Comparison of ENCODE assay signal across 9 cellular contexts in the genomic region with DNA sequence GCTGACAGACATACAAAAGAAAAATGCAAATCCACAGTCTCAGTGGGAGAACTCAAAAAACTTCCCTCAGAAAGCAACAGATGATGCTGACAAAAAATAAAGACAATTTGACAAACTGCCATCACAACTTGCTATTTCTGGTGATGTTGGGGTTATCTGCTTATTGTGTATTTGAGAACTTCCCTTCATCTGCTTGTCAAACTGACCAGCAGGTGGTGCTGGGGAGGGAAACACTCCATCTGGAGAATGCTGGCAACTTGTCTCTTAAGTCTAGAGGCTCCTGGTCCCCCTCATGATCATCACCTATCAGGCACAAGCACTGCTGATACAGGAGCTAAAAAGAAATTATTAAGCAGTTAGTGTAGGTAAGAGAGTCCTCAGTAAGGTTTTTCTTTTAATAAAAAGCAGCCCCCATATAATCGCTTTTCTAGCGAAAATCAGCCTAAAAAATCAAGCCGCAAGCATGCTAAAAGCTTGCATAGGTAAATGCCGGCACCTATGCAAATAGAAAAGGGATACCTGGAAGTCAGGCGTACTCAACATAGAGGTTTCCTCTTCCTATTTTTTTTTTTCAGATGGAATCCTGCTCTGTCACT. TPM values are rescaled to one million over a fixed set of nuclear protein-coding genes. Genes with fewer than 3 reads are reported as not detected.
DNase-seq lines count a peak whose midpoint lies in the region; FAIRE-seq and TF ChIP-seq lines count a peak whose summit lies in the region.
"Had no signal": no experiment of that assay in that cellular context is flagged by ENCODE, and none has a peak within 500 bp of the region (broad histone marks: within the 10 kb centered on the region; RNA-seq: fewer than 3 reads in every experiment).

No MANE protein-coding gene starts in this region.

- no peak overlapping the region for H3K23ac ChIP-seq in H9 (ENCODE audit: insufficient read length, low read depth, low read length)

- H2BK15ac ChIP-seq in H9 (ENCODE audit: low read depth, low read length) = no peak overlapping the region

- H2BK120ac ChIP-seq in H9 (ENCODE audit: low read depth, low read length, poor library complexity, severe bottlenecking) = no peak overlapping the region

- H3K4ac ChIP-seq in H9 (ENCODE audit: low read depth, low read length) = no peak overlapping the region

- peak; percentile 55 for TF ChIP-seq CTCF in D721Med (IDR thresholded peaks at IDR 0.05; ENCODE audit: insufficient read depth, missing control alignments)
- peak; percentile 77 for TF ChIP-seq CTCF in H9 (conservative IDR thresholded peaks at IDR 0.05)

- no peak overlapping the region for H3K14ac ChIP-seq in H9 (ENCODE audit: insufficient read depth, low read length)

- H4K8ac ChIP-seq in H9 (replicated peaks; ENCODE audit: insufficient read length, low read depth, low read length) = no peak overlapping the region

- H3K4me3 Mint-ChIP-seq in H9 = peak overlapping the region in 1 of 2 experiments; percentile 27; a peak in 1 of 5 replicates

- H3K27me3 Mint-ChIP-seq in H9 (ENCODE audit: low read depth) = peaks cover 9% of the 10 kb centered on the region

- H3K9ac ChIP-seq in H9 (ENCODE audit: extremely low read depth, insufficient read length, low read length) = no peak overlapping the region

- H3K4me1 ChIP-seq in H9 (ENCODE audit: insufficient read depth, low read length) = peaks cover 4% of the 10 kb centered on the region; the same call in 1 of the 2 replicates

- H4K91ac ChIP-seq in H9 (ENCODE audit: insufficient read length, low read depth, low read length) = no peak overlapping the region

- H2BK20ac ChIP-seq in H9 (ENCODE audit: low read depth, low read length, poor library complexity, severe bottlenecking) = no peak overlapping the region

- H3K79me1 ChIP-seq in H9 (ENCODE audit: insufficient read depth, low read depth, low read length, poor library complexity, severe bottlenecking) = no peaks in the 10 kb centered on the region

- no peak overlapping the region; a peak in 1 of 7 replicates for H3K27ac Mint-ChIP-seq in H9

- H3K27ac ChIP-seq in H9 (ENCODE audit: insufficient read length, low read depth, low read length) = no peak overlapping the region

- H3K36me3 Mint-ChIP-seq in H9 (ENCODE audit: insufficient read depth in 1 of 3, low read depth in 3 of 3) = peaks cover 0 to 5% (median 0%) of the 10 kb centered on the region in 3 experiments; a peak in 2 of 7 replicates

- H2BK5ac ChIP-seq in H9 (ENCODE audit: insufficient read length, low read length) = no peak overlapping the region

- no peak for FAIRE-seq in D721Med (lab: Jason Lieb, UNC)
- FAIRE-seq in urothelium cell line (lab: Jason Lieb, UNC) = no peak

- no peak overlapping the region for H4K5ac ChIP-seq in H9 (ENCODE audit: insufficient read length, low read depth, low read length)

- no peak for DNase-seq in D721Med (ENCODE audit: insufficient read length, low spot score)
- peak; percentile 65 for DNase-seq in H9
- DNase-seq in NCI-H82 treated with DMSO at 0.1 percent for 48 hours (lab: John Stamatoyannopoulos, UW; ENCODE audit: unreplicated experiment) = peak; percentile 3
- DNase-seq in activated T-cell treated with anti-CD3 and anti-CD28 coated beads for 1 hour (ENCODE audit: low read depth) = peak; percentile 62
- DNase-seq in fibroblast of peridontal ligament (ENCODE audit: extremely low read depth) = peak; percentile 73
- peak; percentile 66 for DNase-seq in pons (ENCODE audit: low spot score)
- DNase-seq in urothelium cell line (ENCODE audit: low spot score) = peak; percentile 14
- no peak for DNase-seq in OCI-M2 (lab: John Stamatoyannopoulos, UW; ENCODE audit: unreplicated experiment)

- no CpG with 5 or more reads among the region's 5 CpGs for WGBS in H9 (ENCODE audit: extremely low coverage, insufficient read length, low lambda C conversion rate)

- H2BK12ac ChIP-seq in H9 (ENCODE audit: insufficient read length, low read depth, low read length) = no peak overlapping the region

- H3K4me1 Mint-ChIP-seq in H9 = peaks cover 70 to 75% of the 10 kb centered on the region in 2 experiments

- H3K56ac ChIP-seq in H9 (ENCODE audit: insufficient read length, low read depth, low read length) = no peak overlapping the region

- H3K9me3 ChIP-seq in H9 (ENCODE audit: control insufficient read depth, low read depth, low read length) = no peaks in the 10 kb centered on the region

- 0 out of 5 replicates have a peak, but pooled peaks cover 0 to 2% of the 10 kb centered on the region in 2 experiments for H3K9me3 Mint-ChIP-seq in H9

- H3K23me2 ChIP-seq in H9 (ENCODE audit: insufficient read length, low read depth, low read length, poor library complexity, severe bottlenecking) = no peaks in the 10 kb centered on the region

- H3K79me2 ChIP-seq in H9 (ENCODE audit: insufficient read depth, low read length) = no peaks in the 10 kb centered on the region

- H3K18ac ChIP-seq in H9 (ENCODE audit: insufficient read length, low read depth, low read length) = no peak overlapping the region

- H3K4me2 ChIP-seq in H9 (ENCODE audit: insufficient read depth, insufficient read length, low read length) = no peak overlapping the region

- no peak overlapping the region for H2AK5ac ChIP-seq in H9 (ENCODE audit: insufficient read length, low read length)

- no peaks in the 10 kb centered on the region for H3K27me3 ChIP-seq in H9 (ENCODE audit: insufficient read depth, low read length)

- H4K20me1 ChIP-seq in H9 (ENCODE audit: control insufficient read depth, insufficient read depth, insufficient read length) = no peaks in the 10 kb centered on the region

- no peak overlapping the region for H2AFZ ChIP-seq in H9 (ENCODE audit: low read length)

- H3T11ph ChIP-seq in H9 (ENCODE audit: low read length) = no peak overlapping the region

RNA-seq across cellular contexts. Expression of a gene that starts 9.8 kb away (rescaled TPM):
- 31.9 and 35.0 TPM in 2 replicates for total RNA-seq in H9 (2021)

RNA-seq across cellular contexts. Expression of a gene that starts 11.1 kb away (rescaled TPM):
- total RNA-seq in H9 (2021) = not detected in 2 replicates
- total RNA-seq: T-helper 2 cell treated with Interferon-gamma antibody and Interleukin-4, amounts not matched to agents 100 ng/mL and 5 ng/mL, for 36 hours had no signal

RNA-seq across cellular contexts. Expression of a gene that starts 45.4 kb away (rescaled TPM):
- total RNA-seq in H9 (2021) = 16.8 and 20.1 TPM in 2 replicates

Comparison
In these comparisons a context has a peak if more than half of its experiments do, and no peak if none do; other contexts are left out.
1. DNase-seq: peak in H9 (single experiment), NCI-H82 treated with DMSO at 0.1 percent for 48 hours (single experiment), activated T-cell treated with anti-CD3 and anti-CD28 coated beads for 1 hour (single experiment), fibroblast of peridontal ligament (single experiment), pons (single experiment) and urothelium cell line (single experiment); none in D721Med (single experiment) and OCI-M2 (single experiment).